ENCODE assay signal across 8 cellular contexts in genomic region chr1:1573843-1574720, GRCh38.
A peak's percentile ranks its signal among the peaks of the same experiment; 100 is the strongest.
DNase-seq lines count a peak whose midpoint lies in the region; ATAC-seq and TF ChIP-seq lines count a peak whose summit lies in the region.

No MANE protein-coding gene starts in this region.

- H3K4me3 ChIP-seq in muscle layer of colon (ENCODE audit: low read depth in 1 of 2, low read length in 2 of 2) = peak overlapping the region; percentile 95 to 99

- H3K9me3 ChIP-seq in muscle layer of colon (ENCODE audit: low read length) = no peaks in the 10 kb centered on the region

- peak; percentile 78 for ATAC-seq in GM19035 (IDR thresholded peaks at IDR 0.05; ENCODE audit: unreplicated experiment)
- ATAC-seq in HG03196 (IDR thresholded peaks at IDR 0.05; ENCODE audit: unreplicated experiment) = peak; percentile 52
- peak; percentile 70 for ATAC-seq in stimulated activated naive CD8-positive, alpha-beta T cell treated with anti-CD3 and anti-CD28 coated beads, Interleukin-15, Interleukin-2, amounts not matched to agents 100 U/mL and 50 U/mL, for 24 hours

- no peak for TF ChIP-seq POLR2A in erythroblast (IDR thresholded peaks at IDR 0.05; ENCODE audit: low read length)

- peaks cover 11% of the 10 kb centered on the region for H3K36me3 ChIP-seq in muscle layer of colon (ENCODE audit: insufficient read depth, low read length)

- peak overlapping the region; percentile 99 for H3K27ac ChIP-seq in muscle layer of colon (ENCODE audit: low read depth, low read length)

- peak overlapping the region; percentile 84 for H3K9ac ChIP-seq in muscle layer of colon (ENCODE audit: low read length)

- H3K4me1 ChIP-seq in muscle layer of colon (ENCODE audit: insufficient read depth, low read length) = peaks cover 23% of the 10 kb centered on the region

- H3K27me3 ChIP-seq in muscle layer of colon (ENCODE audit: control insufficient read depth in 1 of 2, insufficient read depth in 2 of 2, low read length in 2 of 2) = no peaks in the 10 kb centered on the region

- DNase-seq in CD1c-positive myeloid dendritic cell (ENCODE audit: extremely low spot score) = peak; percentile 90
- peak; percentile 92 for DNase-seq in NCI-H510A (lab: John Stamatoyannopoulos, UW)
- DNase-seq in activated CD8-positive, alpha-beta memory T cell treated with anti-CD3 and anti-CD28 coated beads, Interleukin-2, amount 50 U/mL, for 24 hours (ENCODE audit: extremely low read depth) = peak; percentile 18
- peak; percentile 90 to 93 for DNase-seq in erythroblast (lab: John Stamatoyannopoulos, UW)
- DNase-seq in stimulated activated naive CD8-positive, alpha-beta T cell treated with anti-CD3 and anti-CD28 coated beads, Interleukin-15, Interleukin-2, amounts not matched to agents 100 U/mL and 50 U/mL, for 24 hours = peak; percentile 74

Comparison
In these comparisons a context has a peak if more than half of its experiments do, and no peak if none do; other contexts are left out.
1. Peak in every context shown above with its lines: DNase-seq, ATAC-seq, H3K4me3 ChIP-seq and H3K27ac ChIP-seq.
2. DNase-seq: peak in every context shown above with its lines; median percentile 92 in NCI-H510A; 92 in erythroblast; 90 in CD1c-positive myeloid dendritic cell; 74 in stimulated activated naive CD8-positive, alpha-beta T cell treated with anti-CD3 and anti-CD28 coated beads, Interleukin-15, Interleukin-2, amounts not matched to agents 100 U/mL and 50 U/mL, for 24 hours; 18 in activated CD8-positive, alpha-beta memory T cell treated with anti-CD3 and anti-CD28 coated beads, Interleukin-2, amount 50 U/mL, for 24 hours.